In genomic region chr14:61716956-61717355, GRCh38 we compare ENCODE assay signal across 18 cellular contexts. TPM values are rescaled to one million over a fixed set of nuclear protein-coding genes. Genes with fewer than 3 reads are reported as not detected.
DNase-seq lines count a peak whose midpoint lies in the region; ATAC-seq, FAIRE-seq and TF ChIP-seq lines count a peak whose summit lies in the region.
"Had no signal": no experiment of that assay in that cellular context is flagged by ENCODE, and none has a peak within 500 bp of the region (broad histone marks: within the 10 kb centered on the region; RNA-seq: fewer than 3 reads in every experiment).

No MANE protein-coding gene starts in this region.

- TF ChIP-seq POLR2A in HepG2 (IDR thresholded peaks at IDR 0.05; ENCODE audit: insufficient read depth in 1 of 2, low read depth in 2 of 2, low read length in 2 of 2) (no peak), right lobe of liver (IDR thresholded peaks at IDR 0.05) (no peak), vagina (IDR thresholded peaks at IDR 0.05) (no peak)

- TF ChIP-seq CTCF in HepG2 (CRISPR knock-in tag; IDR thresholded peaks at IDR 0.05) (no peak), right lobe of liver (IDR thresholded peaks at IDR 0.05) (no peak), epithelial cell of proximal tubule (conservative IDR thresholded peaks at IDR 0.05; ENCODE audit: low read depth, low read length) (no peak), vagina (IDR thresholded peaks at IDR 0.05) (no peak)

- H3K27me3 ChIP-seq in HepG2 (ENCODE audit: control insufficient read depth in 1 of 2, insufficient read depth in 2 of 2, low read length in 2 of 2) (no peaks in the 10 kb centered on the region), right lobe of liver (no peaks in the 10 kb centered on the region), vagina (no peaks in the 10 kb centered on the region)
- H3K27me3 ChIP-seq: dorsolateral prefrontal cortex had no signal

- H3K4me2 ChIP-seq in HepG2 (ENCODE audit: low read depth, low read length): no peak overlapping the region

- no peak for DNase-seq in HepG2 (ENCODE audit: low spot score)
- no peak for DNase-seq in right lobe of liver
- no peak for DNase-seq in SK-N-MC (ENCODE audit: low read depth, low spot score)
- no peak for DNase-seq in epithelial cell of proximal tubule (ENCODE audit: low read depth)
- no peak for DNase-seq in vagina (ENCODE audit: extremely low spot score in 2 of 2)
- no peak for DNase-seq in NOMO-1 (lab: John Stamatoyannopoulos, UW; ENCODE audit: unreplicated experiment in 2 of 2)
- no peak for DNase-seq in nucleus accumbens (lab: John Stamatoyannopoulos, UW)
- DNase-seq: activated CD4-positive, alpha-beta T cell treated with anti-CD3 and anti-CD28 coated beads, Interleukin-2, amount 50 U/mL, for 1 hour; DMS79; dorsolateral prefrontal cortex; hypothalamus; NCI-H1048; NCI-H2107; NCI-H748 treated with DMSO at 0.1 percent for 48 hours; psoas muscle; RPMI8226 had no signal

- POLR2A ChIA-PET in HepG2 (lab: Yijun Ruan, JAX): interaction anchor here (1.1 to 3.1 kb wide), 2 partner anchors 21 to 45 kb away, joined by 4 to 15 read pairs; partner anchors contain the start of genes HIF1A and SNAPC1

- H2AFZ ChIP-seq in HepG2 (ENCODE audit: low read length): no peak overlapping the region

- in situ Hi-C loops in HepG2 (cut with HindIII; ENCODE audit: extremely low pct_ligation_motif_present, low pct_unique_long_range_greater_than_20kb): no loop called here

- ATAC-seq in HepG2: no peak
- no peak for ATAC-seq in right lobe of liver
- no peak for ATAC-seq in HG02884 (IDR thresholded peaks at IDR 0.05; ENCODE audit: unreplicated experiment)
- ATAC-seq: psoas muscle had no signal

- 92% methylated on average over 1 of the region's 1 CpG for WGBS in HepG2 (ENCODE audit: low lambda C conversion rate)
- WGBS in right lobe of liver (ENCODE audit: insufficient coverage, low coverage, low lambda C conversion rate, missing lambda C conversion rate): 50% methylated on average over 1 of the region's 1 CpG

- intact Hi-C loops in HepG2 (cut with micrococcal nuclease; ENCODE audit: unreplicated experiment) (loop anchor here (5.0 kb wide), 1 partner anchor 110 kb away; no protein-coding TSS in a partner anchor), right lobe of liver (cut with DNase I) (no loop called here), vagina (cut with DNase I) (loop anchor here (10.0 kb wide), 1 partner anchor 102 kb away; no protein-coding TSS in a partner anchor)

- no TSS peak for BruUV-seq in HepG2 (replicated peaks; lab: Mats Ljungman, UMichigan)

- no peak for FAIRE-seq in HepG2 (lab: Jason Lieb, UNC)
- FAIRE-seq: K562 had no signal

- no peak overlapping the region for H3K9ac ChIP-seq in HepG2 (ENCODE audit: insufficient read depth, low read depth, low read length)
- H3K9ac ChIP-seq in SK-N-MC (ENCODE audit: insufficient read length): peak overlapping the region; percentile 1

- peaks cover 74% of the 10 kb centered on the region for H3K4me1 ChIP-seq in HepG2 (ENCODE audit: insufficient read depth, low read length)
- peaks cover 0 to 46% (median 3%) of the 10 kb centered on the region in 4 donors for H3K4me1 ChIP-seq in right lobe of liver
- H3K4me1 ChIP-seq in vagina: peaks cover 73% of the 10 kb centered on the region

- H3K4me3 ChIP-seq in HepG2 (replicated peaks in 1 of 3; ENCODE audit: insufficient read depth in 1 of 3, low read depth in 2 of 3, low read length in 3 of 3) (no peak overlapping the region), right lobe of liver (no peak overlapping the region), SK-N-MC (no peak overlapping the region), epithelial cell of proximal tubule (ENCODE audit: low read depth, low read length) (peak overlapping the region; percentile 52), vagina (no peak overlapping the region)
- H3K4me3 ChIP-seq: dorsolateral prefrontal cortex, K562, psoas muscle had no signal

- no peak overlapping the region for H3K27ac ChIP-seq in HepG2 (ENCODE audit: extremely low read length, insufficient read depth, low read length)
- no peak overlapping the region for H3K27ac ChIP-seq in right lobe of liver
- H3K27ac ChIP-seq in SK-N-MC: no peak overlapping the region
- peak overlapping the region; percentile 7 for H3K27ac ChIP-seq in vagina
- H3K27ac ChIP-seq: dorsolateral prefrontal cortex, psoas muscle had no signal

- H3K79me2 ChIP-seq in HepG2 (ENCODE audit: insufficient read depth, low read length): peaks cover 94% of the 10 kb centered on the region

- peaks cover 94% of the 10 kb centered on the region for H4K20me1 ChIP-seq in HepG2 (ENCODE audit: insufficient read depth, low read length)

- H3K9me3 ChIP-seq in HepG2 (ENCODE audit: low read length): no peaks in the 10 kb centered on the region
- no peaks in the 10 kb centered on the region for H3K9me3 ChIP-seq in right lobe of liver
- H3K9me3 ChIP-seq in SK-N-MC (ENCODE audit: low read depth, low read length): no peaks in the 10 kb centered on the region
- no peaks in the 10 kb centered on the region for H3K9me3 ChIP-seq in vagina
- H3K9me3 ChIP-seq: psoas muscle had no signal

- TF ChIP-seq EP300 in HepG2 (IDR thresholded peaks at IDR 0.05; ENCODE audit: low read depth in 2 of 2, low read length in 2 of 2) (no peak), HepG2 (CRISPR knock-in tag; IDR thresholded peaks at IDR 0.05; ENCODE audit: borderline replicate concordance) (no peak)

- TF ChIP-seq RAD21 in HepG2 (CRISPR knock-in tag; IDR thresholded peaks at IDR 0.05): no peak

- CTCF ChIA-PET in HepG2 (lab: Yijun Ruan, JAX; ENCODE audit: low intra/inter-chr PET ratio, low total read pairs): interaction anchor here (1.2 kb wide), 1 partner anchor 255 kb away, joined by 4 read pairs; no protein-coding TSS in a partner anchor

- H3K36me3 ChIP-seq in HepG2 (replicated peaks in 1 of 2; ENCODE audit: control insufficient read depth in 1 of 2, insufficient read depth in 2 of 2, low read length in 2 of 2): peaks cover 2 to 6% of the 10 kb centered on the region in 2 experiments; a peak in 4 of 5 replicates
- peaks cover 0 to 4% (median 2%) of the 10 kb centered on the region in 4 donors for H3K36me3 ChIP-seq in right lobe of liver
- H3K36me3 ChIP-seq in SK-N-MC (ENCODE audit: insufficient read depth, low read length): peaks cover 13% of the 10 kb centered on the region
- H3K36me3 ChIP-seq in vagina: peaks cover 0 to 4% of the 10 kb centered on the region in 2 donors

TF ChIP-seq in HepG2, 621 proteins besides CTCF, POLR2A, EP300 and RAD21 (continues in another document):
- no peak for TF ChIP-seq ZNF274 (CRISPR knock-in tag; IDR thresholded peaks at IDR 0.05)

RNA-seq across cellular contexts. Expression of gene HIF1A, which starts 21.6 kb away (rescaled TPM):
- total RNA-seq in HepG2 (2016; rRNA removed; fragmentation: Illumina TruSeq; extraction: Trizol) (126 and 211 TPM in 2 replicates), right lobe of liver (100 to 1,000 TPM in 1 of 6 experiments, 10 to 100 TPM in 5; 15.9 to 117 (median 31.9) TPM), epithelial cell of proximal tubule (268 and 338 TPM in 2 replicates), vagina (140 TPM)
- 19.1 and 34.5 TPM in 2 replicates for total RNA-seq in HepG2 (2016; cell fraction: cytosol; rRNA removed; fragmentation: Illumina TruSeq; extraction: Trizol; ENCODE audit: low read depth)
- 123 and 189 TPM in 2 replicates for total RNA-seq in HepG2 (2016; cell fraction: insoluble cytoplasmic fraction; rRNA removed; fragmentation: Illumina TruSeq; extraction: Trizol)
- total RNA-seq in HepG2 (2016; cell fraction: membrane; rRNA removed; fragmentation: Illumina TruSeq; extraction: Trizol): 36.2 and 39.8 TPM in 2 replicates
- 102 and 119 TPM in 2 replicates for total RNA-seq in HepG2 (2016; cell fraction: nucleus; rRNA removed; fragmentation: Illumina TruSeq; extraction: Trizol)
- 41.0 and 42.8 TPM in 2 replicates for polyA plus RNA-seq in HepG2 (2011; rRNA removed)
- 19.1 and 32.4 TPM in 2 replicates for polyA plus RNA-seq in HepG2 (2011; cell fraction: cytosol; rRNA removed)
- 26.9 and 40.5 TPM in 2 replicates for polyA plus RNA-seq in HepG2 (2011; cell fraction: nucleus; rRNA removed)
- 58.1 and 68.2 TPM in 2 replicates for polyA plus RNA-seq in HepG2 (2012)
- 3.1 and 3.4 TPM in 2 replicates for polyA plus RNA-seq in HepG2 (2016; cell fraction: cytosol; fragmentation: Illumina TruSeq; extraction: Trizol; ENCODE audit: low read depth)
- 155 and 156 TPM in 2 replicates for polyA plus RNA-seq in HepG2 (2016; cell fraction: insoluble cytoplasmic fraction; fragmentation: Illumina TruSeq; extraction: Trizol; ENCODE audit: low read depth)
- polyA plus RNA-seq in HepG2 (2016; cell fraction: membrane; fragmentation: Illumina TruSeq; extraction: Trizol; ENCODE audit: low read depth): 11.9 and 12.5 TPM in 2 replicates
- polyA plus RNA-seq in HepG2 (2016; cell fraction: nucleus; fragmentation: Illumina TruSeq; extraction: Trizol; ENCODE audit: insufficient read depth, low read depth): 108 and 129 TPM in 2 replicates
- polyA minus RNA-seq in HepG2 (2011; rRNA and poly(A)+ RNA removed; ENCODE audit: low replicate concordance): 67.4 and 132 TPM in 2 replicates
- 77.8 and 127 TPM in 2 replicates for polyA minus RNA-seq in HepG2 (2011; cell fraction: cytosol; rRNA and poly(A)+ RNA removed)
- polyA minus RNA-seq in HepG2 (2011; cell fraction: nucleus; rRNA and poly(A)+ RNA removed): 102 and 161 TPM in 2 replicates

RNA-seq across cellular contexts. Expression of gene SNAPC1, which starts 45.3 kb away (rescaled TPM):
- total RNA-seq in HepG2 (2016; rRNA removed; fragmentation: Illumina TruSeq; extraction: Trizol): 8.4 and 8.5 TPM in 2 replicates
- 1.9 and 2.3 TPM in 2 replicates for total RNA-seq in HepG2 (2016; cell fraction: cytosol; rRNA removed; fragmentation: Illumina TruSeq; extraction: Trizol; ENCODE audit: low read depth)
- 8.4 and 8.6 TPM in 2 replicates for total RNA-seq in HepG2 (2016; cell fraction: insoluble cytoplasmic fraction; rRNA removed; fragmentation: Illumina TruSeq; extraction: Trizol)
- 2.8 and 3.6 TPM in 2 replicates for total RNA-seq in HepG2 (2016; cell fraction: membrane; rRNA removed; fragmentation: Illumina TruSeq; extraction: Trizol)
- total RNA-seq in HepG2 (2016; cell fraction: nucleus; rRNA removed; fragmentation: Illumina TruSeq; extraction: Trizol): 5.8 and 7.5 TPM in 2 replicates
- 1.9 and 2.6 TPM in 2 replicates for polyA plus RNA-seq in HepG2 (2011; rRNA removed)
- polyA plus RNA-seq in HepG2 (2011; cell fraction: cytosol; rRNA removed): 1.0 and 1.8 TPM in 2 replicates
- polyA plus RNA-seq in HepG2 (2011; cell fraction: nucleus; rRNA removed): 0.90 and 0.97 TPM in 2 replicates
- polyA plus RNA-seq in HepG2 (2012): 3.8 and 4.8 TPM in 2 replicates
- 0.49 and 0.59 TPM in 2 replicates for polyA plus RNA-seq in HepG2 (2016; cell fraction: cytosol; fragmentation: Illumina TruSeq; extraction: Trizol; ENCODE audit: low read depth)
- polyA plus RNA-seq in HepG2 (2016; cell fraction: insoluble cytoplasmic fraction; fragmentation: Illumina TruSeq; extraction: Trizol; ENCODE audit: low read depth): 6.9 TPM in 2 replicates
- polyA plus RNA-seq in HepG2 (2016; cell fraction: membrane; fragmentation: Illumina TruSeq; extraction: Trizol; ENCODE audit: low read depth): 0.82 and 1.0 TPM in 2 replicates
- 7.6 and 9.2 TPM in 2 replicates for polyA plus RNA-seq in HepG2 (2016; cell fraction: nucleus; fragmentation: Illumina TruSeq; extraction: Trizol; ENCODE audit: insufficient read depth, low read depth)
- 0.24 and 1.2 TPM in 2 replicates for polyA minus RNA-seq in HepG2 (2011; rRNA and poly(A)+ RNA removed; ENCODE audit: low replicate concordance)
- polyA minus RNA-seq in HepG2 (2011; cell fraction: cytosol; rRNA and poly(A)+ RNA removed): 2.5 and 2.7 TPM in 2 replicates
- polyA minus RNA-seq in HepG2 (2011; cell fraction: nucleus; rRNA and poly(A)+ RNA removed): 2.6 and 4.0 TPM in 2 replicates
- 1 to 10 TPM in 5 of 6 experiments, under 1 TPM in 1; 0.88 to 2.0 (median 1.8) TPM for total RNA-seq in right lobe of liver
- total RNA-seq in epithelial cell of proximal tubule: 26.4 and 30.6 TPM in 2 replicates
- total RNA-seq in vagina: 6.6 TPM

Comparison
In these comparisons a context has a peak if more than half of its experiments do, and no peak if none do; other contexts are left out.
1. intact Hi-C loops: an anchor here in HepG2 (5.0 kb wide) and vagina (10.0 kb wide); none called in right lobe of liver.